In the genomic region with DNA sequence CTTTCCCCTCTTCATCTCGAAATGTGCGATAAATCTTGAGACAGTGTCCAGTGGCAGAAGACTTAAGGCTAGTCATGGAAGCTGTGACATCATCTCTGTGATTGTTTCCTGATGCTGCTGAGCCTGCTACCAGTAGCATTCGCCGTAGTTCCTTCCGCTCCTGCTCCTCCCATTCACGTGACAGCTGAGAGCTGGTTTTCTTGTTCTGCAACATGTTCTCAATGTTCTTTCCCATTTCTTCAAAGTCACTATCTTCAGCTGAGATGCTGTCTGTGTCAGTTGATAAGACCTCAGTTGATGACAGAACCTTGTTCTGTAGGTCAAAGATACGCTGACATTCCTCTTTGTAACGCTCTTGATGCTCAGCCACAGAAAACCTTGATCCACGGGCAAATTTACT, we compare ENCODE assay signal across 32 cellular contexts. TPM values are rescaled to one million over a fixed set of nuclear protein-coding genes. Genes with fewer than 3 reads are reported as not detected.
"Had no signal": no experiment of that assay in that cellular context is flagged by ENCODE, and none has a peak within 500 bp of the region (broad histone marks: within the 10 kb centered on the region; RNA-seq: fewer than 3 reads in every experiment).

No MANE protein-coding gene starts in this region.

- H3K36me3 ChIP-seq: neural progenitor cell, ovary, spleen, suprapubic skin, tibial artery, transverse colon, upper lobe of right lung, uterus had no signal

- H3K4me3 ChIP-seq: neural progenitor cell, ovary, psoas muscle, skin epidermis, smooth muscle cell, spleen, suprapubic skin, testis, tibial artery, transverse colon, upper lobe of right lung, uterus had no signal

- H3K36me3 Mint-ChIP-seq: natural killer cell; neural progenitor cell; stimulated activated memory B cell treated with anti-CD40 and anti-IgM and Interleukin-4, amounts not matched to agents 10 μg/mL and 1 μg/mL and 100 μg/mL, for 72 hours; type B pancreatic cell had no signal

- H3K4me3 Mint-ChIP-seq: natural killer cell; nephron; neural progenitor cell; stimulated activated memory B cell treated with anti-CD40 and anti-IgM and Interleukin-4, amounts not matched to agents 10 μg/mL and 1 μg/mL and 100 μg/mL, for 72 hours; stimulated activated naive CD8-positive, alpha-beta T cell treated with anti-CD3 and anti-CD28 coated beads, Interleukin-15, amount 100 ng/mL, for 72 hours; type B pancreatic cell had no signal

- DNase-seq: natural killer cell; occipital lobe; ovary; posterior cingulate gyrus; psoas muscle; right cardiac atrium; spleen; stimulated activated CD4-positive, alpha-beta T cell treated with anti-CD3 and anti-CD28 coated beads, Interleukin-12 subunit alpha, Interleukin-12 subunit beta, amount 100 ng/mL, for 4 hours; stimulated activated CD4-positive, alpha-beta T cell treated with anti-CD3 and anti-CD28 coated beads, Interleukin-1b, Interleukin-23, amount 100 ng/mL, for 48 hours; stimulated activated CD4-positive, alpha-beta T cell treated with anti-CD3 and anti-CD28 coated beads, Interleukin-4, amount 100 ng/mL, for 1 hour; stimulated activated CD4-positive, alpha-beta T cell treated with anti-CD3 and anti-CD28 coated beads, Interleukin-4, amount 100 ng/mL, for 4 hours; stimulated activated CD8-positive, alpha-beta memory T cell treated with anti-CD3 and anti-CD28 coated beads, Interleukin-4, amount 100 ng/mL, for 48 hours; stimulated activated naive CD4-positive, alpha-beta T cell; stimulated activated naive CD8-positive, alpha-beta T cell treated with anti-CD3 and anti-CD28 coated beads, Interleukin-15, amount 100 ng/mL, for 72 hours; stimulated activated naive CD8-positive, alpha-beta T cell treated with anti-CD3 and anti-CD28 coated beads, Interleukin-15, Interleukin-2, amounts not matched to agents 100 U/mL and 50 U/mL, for 24 hours; substantia nigra; testis; tibial artery; transverse colon; upper lobe of right lung; uterus had no signal

- H3K27ac Mint-ChIP-seq: natural killer cell; nephron; neural progenitor cell; progenitor cell of endocrine pancreas; stimulated activated memory B cell treated with anti-CD40 and anti-IgM and Interleukin-4, amounts not matched to agents 10 μg/mL and 1 μg/mL and 100 μg/mL, for 72 hours; stimulated activated naive CD8-positive, alpha-beta T cell treated with anti-CD3 and anti-CD28 coated beads, Interleukin-15, amount 100 ng/mL, for 72 hours; type B pancreatic cell had no signal

- H3K9me3 Mint-ChIP-seq: natural killer cell, nephron, neural progenitor cell had no signal

- H3K4me1 Mint-ChIP-seq: natural killer cell; nephron; neural progenitor cell; stimulated activated memory B cell treated with anti-CD40 and anti-IgM and Interleukin-4, amounts not matched to agents 10 μg/mL and 1 μg/mL and 100 μg/mL, for 72 hours; stimulated activated naive CD8-positive, alpha-beta T cell treated with anti-CD3 and anti-CD28 coated beads, Interleukin-15, amount 100 ng/mL, for 72 hours had no signal

- H3K27me3 Mint-ChIP-seq: progenitor cell of endocrine pancreas; stimulated activated memory B cell treated with anti-CD40 and anti-IgM and Interleukin-4, amounts not matched to agents 10 μg/mL and 1 μg/mL and 100 μg/mL, for 72 hours; stimulated activated naive CD8-positive, alpha-beta T cell treated with anti-CD3 and anti-CD28 coated beads, Interleukin-15, amount 100 ng/mL, for 72 hours; type B pancreatic cell had no signal

- H3K27me3 ChIP-seq: neural progenitor cell, ovary, spleen, suprapubic skin, testis, tibial artery, transverse colon, upper lobe of right lung, uterus had no signal

- ATAC-seq: natural killer cell; psoas muscle; right cardiac atrium; sciatic nerve; stimulated activated memory B cell treated with anti-CD40 and anti-IgM and Interleukin-4, amounts not matched to agents 10 μg/mL and 1 μg/mL and 100 μg/mL, for 72 hours; stimulated activated naive CD8-positive, alpha-beta T cell treated with anti-CD3 and anti-CD28 coated beads, Interleukin-15, amount 100 ng/mL, for 72 hours; stimulated activated naive CD8-positive, alpha-beta T cell treated with anti-CD3 and anti-CD28 coated beads, Interleukin-15, Interleukin-2, amounts not matched to agents 100 U/mL and 50 U/mL, for 24 hours; upper lobe of right lung had no signal

RNA-seq across cellular contexts. Expression of gene TAF1L, which starts 3.5 kb away (rescaled TPM):
- total RNA-seq: osteoblast, progenitor cell of endocrine pancreas, psoas muscle, right cardiac atrium, sciatic nerve, smooth muscle cell, transverse colon, upper lobe of right lung, urinary bladder had no signal
